Comparison of ENCODE assay signal across 1 cellular context in the genomic region with DNA sequence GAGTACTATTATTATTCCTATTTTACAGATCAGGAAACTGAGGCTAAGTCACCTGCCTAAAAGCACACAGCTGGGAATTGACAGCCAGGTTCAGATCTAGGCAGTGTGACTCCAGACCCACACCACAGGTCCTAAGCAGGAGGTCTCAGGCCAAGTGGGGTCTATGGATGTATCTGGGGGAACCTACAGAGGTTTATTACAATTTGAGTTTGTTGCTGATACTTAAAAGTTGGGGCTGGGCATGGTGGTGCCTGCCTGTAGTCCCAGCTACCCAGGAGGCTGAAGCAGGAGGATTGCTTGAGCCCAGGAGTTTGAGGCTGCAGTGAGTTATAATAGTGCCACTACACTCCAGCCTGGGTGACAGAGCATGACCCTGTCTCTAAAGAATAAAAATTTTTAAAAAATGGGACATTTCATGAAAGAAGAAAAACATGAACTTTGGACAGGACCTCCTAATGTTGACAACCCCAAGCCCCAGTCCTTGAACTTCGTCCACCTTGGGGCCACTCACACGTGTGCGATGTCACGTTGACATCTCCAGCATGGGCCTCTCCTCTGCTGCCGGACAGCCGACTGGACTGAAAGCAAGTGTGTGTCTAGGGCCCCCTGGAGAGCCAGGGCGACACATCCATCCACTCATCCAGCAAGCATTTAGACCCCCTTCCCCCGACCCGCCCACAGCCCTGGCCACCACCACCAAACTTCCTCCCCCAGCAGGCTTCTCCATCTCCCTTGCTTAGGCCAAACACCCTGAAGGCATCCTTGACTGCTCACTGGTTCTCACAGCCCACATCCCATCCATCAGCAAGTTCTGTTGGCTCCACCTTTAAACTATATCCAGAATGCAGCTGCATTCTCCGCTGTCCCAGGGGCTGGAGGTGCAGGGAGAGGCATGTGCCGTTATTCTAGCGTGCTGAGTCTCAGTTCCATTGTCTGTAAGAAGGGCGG.
TF ChIP-seq lines count a peak whose summit lies in the region.

No MANE protein-coding gene starts in this region.

TF ChIP-seq in HepG2, 621 proteins besides CTCF, POLR2A, EP300 and RAD21 (continued from another document and continues in another):
- TF ChIP-seq, protein P1, sequence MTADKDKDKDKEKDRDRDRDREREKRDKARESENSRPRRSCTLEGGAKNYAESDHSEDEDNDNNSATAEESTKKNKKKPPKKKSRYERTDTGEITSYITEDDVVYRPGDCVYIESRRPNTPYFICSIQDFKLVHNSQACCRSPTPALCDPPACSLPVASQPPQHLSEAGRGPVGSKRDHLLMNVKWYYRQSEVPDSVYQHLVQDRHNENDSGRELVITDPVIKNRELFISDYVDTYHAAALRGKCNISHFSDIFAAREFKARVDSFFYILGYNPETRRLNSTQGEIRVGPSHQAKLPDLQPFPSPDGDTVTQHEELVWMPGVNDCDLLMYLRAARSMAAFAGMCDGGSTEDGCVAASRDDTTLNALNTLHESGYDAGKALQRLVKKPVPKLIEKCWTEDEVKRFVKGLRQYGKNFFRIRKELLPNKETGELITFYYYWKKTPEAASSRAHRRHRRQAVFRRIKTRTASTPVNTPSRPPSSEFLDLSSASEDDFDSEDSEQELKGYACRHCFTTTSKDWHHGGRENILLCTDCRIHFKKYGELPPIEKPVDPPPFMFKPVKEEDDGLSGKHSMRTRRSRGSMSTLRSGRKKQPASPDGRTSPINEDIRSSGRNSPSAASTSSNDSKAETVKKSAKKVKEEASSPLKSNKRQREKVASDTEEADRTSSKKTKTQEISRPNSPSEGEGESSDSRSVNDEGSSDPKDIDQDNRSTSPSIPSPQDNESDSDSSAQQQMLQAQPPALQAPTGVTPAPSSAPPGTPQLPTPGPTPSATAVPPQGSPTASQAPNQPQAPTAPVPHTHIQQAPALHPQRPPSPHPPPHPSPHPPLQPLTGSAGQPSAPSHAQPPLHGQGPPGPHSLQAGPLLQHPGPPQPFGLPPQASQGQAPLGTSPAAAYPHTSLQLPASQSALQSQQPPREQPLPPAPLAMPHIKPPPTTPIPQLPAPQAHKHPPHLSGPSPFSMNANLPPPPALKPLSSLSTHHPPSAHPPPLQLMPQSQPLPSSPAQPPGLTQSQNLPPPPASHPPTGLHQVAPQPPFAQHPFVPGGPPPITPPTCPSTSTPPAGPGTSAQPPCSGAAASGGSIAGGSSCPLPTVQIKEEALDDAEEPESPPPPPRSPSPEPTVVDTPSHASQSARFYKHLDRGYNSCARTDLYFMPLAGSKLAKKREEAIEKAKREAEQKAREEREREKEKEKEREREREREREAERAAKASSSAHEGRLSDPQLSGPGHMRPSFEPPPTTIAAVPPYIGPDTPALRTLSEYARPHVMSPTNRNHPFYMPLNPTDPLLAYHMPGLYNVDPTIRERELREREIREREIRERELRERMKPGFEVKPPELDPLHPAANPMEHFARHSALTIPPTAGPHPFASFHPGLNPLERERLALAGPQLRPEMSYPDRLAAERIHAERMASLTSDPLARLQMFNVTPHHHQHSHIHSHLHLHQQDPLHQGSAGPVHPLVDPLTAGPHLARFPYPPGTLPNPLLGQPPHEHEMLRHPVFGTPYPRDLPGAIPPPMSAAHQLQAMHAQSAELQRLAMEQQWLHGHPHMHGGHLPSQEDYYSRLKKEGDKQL (CRISPR knock-in tag; IDR thresholded peaks at IDR 0.05; ENCODE audit: low read depth) = no peak; the same call in none of the 2 replicates
- TF ChIP-seq SIX4 (CRISPR knock-in tag; IDR thresholded peaks at IDR 0.05) = peak; percentile 84; the same call in 1 of the 2 replicates
- no peak; the same call in 1 of the 2 replicates for TF ChIP-seq ZNF703 (CRISPR knock-in tag; IDR thresholded peaks at IDR 0.05; ENCODE audit: borderline replicate concordance)
- TF ChIP-seq SOX13 (IDR thresholded peaks at IDR 0.05) = peak; percentile 91
- TF ChIP-seq SOX13 (CRISPR knock-in tag; conservative IDR thresholded peaks at IDR 0.05 in 1 of 2, IDR thresholded peaks at IDR 0.05 in 1 of 2) = peak in 1 of 2 experiments; percentile 94; a peak in 2 of 4 replicates
- TF ChIP-seq, protein P2, sequence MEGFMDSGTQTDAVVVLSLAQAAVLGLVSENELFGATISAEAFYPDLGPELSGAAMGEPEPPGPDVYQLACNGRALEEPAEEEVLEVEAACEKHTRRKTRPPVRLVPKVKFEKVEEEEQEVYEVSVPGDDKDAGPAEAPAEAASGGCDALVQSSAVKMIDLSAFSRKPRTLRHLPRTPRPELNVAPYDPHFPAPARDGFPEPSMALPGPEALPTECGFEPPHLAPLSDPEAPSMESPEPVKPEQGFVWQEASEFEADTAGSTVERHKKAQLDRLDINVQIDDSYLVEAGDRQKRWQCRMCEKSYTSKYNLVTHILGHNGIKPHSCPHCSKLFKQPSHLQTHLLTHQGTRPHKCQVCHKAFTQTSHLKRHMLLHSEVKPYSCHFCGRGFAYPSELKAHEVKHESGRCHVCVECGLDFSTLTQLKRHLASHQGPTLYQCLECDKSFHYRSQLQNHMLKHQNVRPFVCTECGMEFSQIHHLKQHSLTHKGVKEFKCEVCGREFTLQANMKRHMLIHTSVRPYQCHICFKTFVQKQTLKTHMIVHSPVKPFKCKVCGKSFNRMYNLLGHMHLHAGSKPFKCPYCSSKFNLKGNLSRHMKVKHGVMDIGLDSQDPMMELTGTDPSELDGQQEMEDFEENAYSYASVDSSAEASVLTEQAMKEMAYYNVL (CRISPR knock-in tag; IDR thresholded peaks at IDR 0.05; ENCODE audit: borderline replicate concordance) = no peak; the same call in 1 of the 2 replicates
- TF ChIP-seq NFE2 (CRISPR knock-in tag; IDR thresholded peaks at IDR 0.05) = no peak
- TF ChIP-seq, protein P3, sequence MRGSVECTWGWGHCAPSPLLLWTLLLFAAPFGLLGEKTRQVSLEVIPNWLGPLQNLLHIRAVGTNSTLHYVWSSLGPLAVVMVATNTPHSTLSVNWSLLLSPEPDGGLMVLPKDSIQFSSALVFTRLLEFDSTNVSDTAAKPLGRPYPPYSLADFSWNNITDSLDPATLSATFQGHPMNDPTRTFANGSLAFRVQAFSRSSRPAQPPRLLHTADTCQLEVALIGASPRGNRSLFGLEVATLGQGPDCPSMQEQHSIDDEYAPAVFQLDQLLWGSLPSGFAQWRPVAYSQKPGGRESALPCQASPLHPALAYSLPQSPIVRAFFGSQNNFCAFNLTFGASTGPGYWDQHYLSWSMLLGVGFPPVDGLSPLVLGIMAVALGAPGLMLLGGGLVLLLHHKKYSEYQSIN (CRISPR knock-in tag; IDR thresholded peaks at IDR 0.05; ENCODE audit: borderline replicate concordance) = no peak
- peak; percentile 98 for TF ChIP-seq IRF2 (CRISPR knock-in tag; IDR thresholded peaks at IDR 0.05)
- TF ChIP-seq PHF8 (CRISPR knock-in tag; IDR thresholded peaks at IDR 0.05) = peak; percentile 68
- TF ChIP-seq, protein P4, sequence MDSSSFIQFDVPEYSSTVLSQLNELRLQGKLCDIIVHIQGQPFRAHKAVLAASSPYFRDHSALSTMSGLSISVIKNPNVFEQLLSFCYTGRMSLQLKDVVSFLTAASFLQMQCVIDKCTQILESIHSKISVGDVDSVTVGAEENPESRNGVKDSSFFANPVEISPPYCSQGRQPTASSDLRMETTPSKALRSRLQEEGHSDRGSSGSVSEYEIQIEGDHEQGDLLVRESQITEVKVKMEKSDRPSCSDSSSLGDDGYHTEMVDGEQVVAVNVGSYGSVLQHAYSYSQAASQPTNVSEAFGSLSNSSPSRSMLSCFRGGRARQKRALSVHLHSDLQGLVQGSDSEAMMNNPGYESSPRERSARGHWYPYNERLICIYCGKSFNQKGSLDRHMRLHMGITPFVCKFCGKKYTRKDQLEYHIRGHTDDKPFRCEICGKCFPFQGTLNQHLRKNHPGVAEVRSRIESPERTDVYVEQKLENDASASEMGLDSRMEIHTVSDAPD (CRISPR knock-in tag; IDR thresholded peaks at IDR 0.05) = no peak; the same call in 1 of the 2 replicates
- no peak; the same call in 1 of the 2 replicates for TF ChIP-seq ZNF333 (CRISPR knock-in tag; IDR thresholded peaks at IDR 0.05; ENCODE audit: borderline replicate concordance)
- no peak for TF ChIP-seq CAMTA2 (CRISPR knock-in tag; IDR thresholded peaks at IDR 0.05; ENCODE audit: borderline replicate concordance)
- TF ChIP-seq KLF6 (CRISPR knock-in tag; IDR thresholded peaks at IDR 0.05) = peak; percentile 61; the same call in 1 of the 2 replicates
- no peak for TF ChIP-seq NONO (IDR thresholded peaks at IDR 0.05)
- TF ChIP-seq NONO (CRISPR knock-in tag; conservative IDR thresholded peaks at IDR 0.05) = peak; percentile 97
- TF ChIP-seq, protein P5, sequence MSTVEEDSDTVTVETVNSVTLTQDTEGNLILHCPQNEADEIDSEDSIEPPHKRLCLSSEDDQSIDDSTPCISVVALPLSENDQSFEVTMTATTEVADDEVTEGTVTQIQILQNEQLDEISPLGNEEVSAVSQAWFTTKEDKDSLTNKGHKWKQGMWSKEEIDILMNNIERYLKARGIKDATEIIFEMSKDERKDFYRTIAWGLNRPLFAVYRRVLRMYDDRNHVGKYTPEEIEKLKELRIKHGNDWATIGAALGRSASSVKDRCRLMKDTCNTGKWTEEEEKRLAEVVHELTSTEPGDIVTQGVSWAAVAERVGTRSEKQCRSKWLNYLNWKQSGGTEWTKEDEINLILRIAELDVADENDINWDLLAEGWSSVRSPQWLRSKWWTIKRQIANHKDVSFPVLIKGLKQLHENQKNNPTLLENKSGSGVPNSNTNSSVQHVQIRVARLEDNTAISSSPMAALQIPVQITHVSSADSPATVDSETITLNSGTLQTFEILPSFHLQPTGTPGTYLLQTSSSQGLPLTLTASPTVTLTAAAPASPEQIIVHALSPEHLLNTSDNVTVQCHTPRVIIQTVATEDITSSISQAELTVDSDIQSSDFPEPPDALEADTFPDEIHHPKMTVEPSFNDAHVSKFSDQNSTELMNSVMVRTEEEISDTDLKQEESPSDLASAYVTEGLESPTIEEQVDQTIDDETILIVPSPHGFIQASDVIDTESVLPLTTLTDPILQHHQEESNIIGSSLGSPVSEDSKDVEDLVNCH (CRISPR knock-in tag; IDR thresholded peaks at IDR 0.05) = 0 out of 2 replicates have a peak, but pooled peaks have one; percentile 8
- TF ChIP-seq ISX (CRISPR knock-in tag; conservative IDR thresholded peaks at IDR 0.05) = no peak
- TF ChIP-seq, protein P6, sequence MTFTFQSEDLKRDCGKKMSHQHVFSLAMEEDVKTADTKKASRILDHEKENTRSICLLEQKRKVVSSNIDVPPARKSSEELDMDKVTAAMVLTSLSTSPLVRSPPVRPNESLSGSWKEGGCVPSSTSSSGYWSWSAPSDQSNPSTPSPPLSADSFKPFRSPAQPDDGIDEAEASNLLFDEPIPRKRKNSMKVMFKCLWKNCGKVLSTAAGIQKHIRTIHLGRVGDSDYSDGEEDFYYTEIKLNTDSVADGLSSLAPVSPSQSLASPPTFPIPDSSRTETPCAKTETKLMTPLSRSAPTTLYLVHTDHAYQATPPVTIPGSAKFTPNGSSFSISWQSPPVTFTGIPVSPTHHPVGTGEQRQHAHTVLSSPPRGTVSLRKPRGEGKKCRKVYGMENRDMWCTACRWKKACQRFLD (CRISPR knock-in tag; IDR thresholded peaks at IDR 0.05; ENCODE audit: borderline replicate concordance) = 0 out of 2 replicates have a peak, but pooled peaks have one; percentile 13
- TF ChIP-seq ZNF598 (CRISPR knock-in tag; IDR thresholded peaks at IDR 0.05; ENCODE audit: borderline replicate concordance) = 0 out of 2 replicates have a peak, but pooled peaks have one; percentile 10
- peak; percentile 100 for TF ChIP-seq KDM6A (CRISPR knock-in tag; IDR thresholded peaks at IDR 0.05; ENCODE audit: low read depth)
- peak; percentile 84 for TF ChIP-seq THAP11 (CRISPR knock-in tag; IDR thresholded peaks at IDR 0.05)
- TF ChIP-seq, protein P7, sequence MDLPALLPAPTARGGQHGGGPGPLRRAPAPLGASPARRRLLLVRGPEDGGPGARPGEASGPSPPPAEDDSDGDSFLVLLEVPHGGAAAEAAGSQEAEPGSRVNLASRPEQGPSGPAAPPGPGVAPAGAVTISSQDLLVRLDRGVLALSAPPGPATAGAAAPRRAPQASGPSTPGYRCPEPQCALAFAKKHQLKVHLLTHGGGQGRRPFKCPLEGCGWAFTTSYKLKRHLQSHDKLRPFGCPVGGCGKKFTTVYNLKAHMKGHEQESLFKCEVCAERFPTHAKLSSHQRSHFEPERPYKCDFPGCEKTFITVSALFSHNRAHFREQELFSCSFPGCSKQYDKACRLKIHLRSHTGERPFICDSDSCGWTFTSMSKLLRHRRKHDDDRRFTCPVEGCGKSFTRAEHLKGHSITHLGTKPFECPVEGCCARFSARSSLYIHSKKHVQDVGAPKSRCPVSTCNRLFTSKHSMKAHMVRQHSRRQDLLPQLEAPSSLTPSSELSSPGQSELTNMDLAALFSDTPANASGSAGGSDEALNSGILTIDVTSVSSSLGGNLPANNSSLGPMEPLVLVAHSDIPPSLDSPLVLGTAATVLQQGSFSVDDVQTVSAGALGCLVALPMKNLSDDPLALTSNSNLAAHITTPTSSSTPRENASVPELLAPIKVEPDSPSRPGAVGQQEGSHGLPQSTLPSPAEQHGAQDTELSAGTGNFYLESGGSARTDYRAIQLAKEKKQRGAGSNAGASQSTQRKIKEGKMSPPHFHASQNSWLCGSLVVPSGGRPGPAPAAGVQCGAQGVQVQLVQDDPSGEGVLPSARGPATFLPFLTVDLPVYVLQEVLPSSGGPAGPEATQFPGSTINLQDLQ (CRISPR knock-in tag; IDR thresholded peaks at IDR 0.05) = no peak; the same call in 1 of the 2 replicates
- peak; percentile 86 for TF ChIP-seq STAG1 (CRISPR knock-in tag; IDR thresholded peaks at IDR 0.05)
- TF ChIP-seq ZNF790 (CRISPR knock-in tag; IDR thresholded peaks at IDR 0.05; ENCODE audit: borderline replicate concordance) = no peak
- TF ChIP-seq, protein P8, sequence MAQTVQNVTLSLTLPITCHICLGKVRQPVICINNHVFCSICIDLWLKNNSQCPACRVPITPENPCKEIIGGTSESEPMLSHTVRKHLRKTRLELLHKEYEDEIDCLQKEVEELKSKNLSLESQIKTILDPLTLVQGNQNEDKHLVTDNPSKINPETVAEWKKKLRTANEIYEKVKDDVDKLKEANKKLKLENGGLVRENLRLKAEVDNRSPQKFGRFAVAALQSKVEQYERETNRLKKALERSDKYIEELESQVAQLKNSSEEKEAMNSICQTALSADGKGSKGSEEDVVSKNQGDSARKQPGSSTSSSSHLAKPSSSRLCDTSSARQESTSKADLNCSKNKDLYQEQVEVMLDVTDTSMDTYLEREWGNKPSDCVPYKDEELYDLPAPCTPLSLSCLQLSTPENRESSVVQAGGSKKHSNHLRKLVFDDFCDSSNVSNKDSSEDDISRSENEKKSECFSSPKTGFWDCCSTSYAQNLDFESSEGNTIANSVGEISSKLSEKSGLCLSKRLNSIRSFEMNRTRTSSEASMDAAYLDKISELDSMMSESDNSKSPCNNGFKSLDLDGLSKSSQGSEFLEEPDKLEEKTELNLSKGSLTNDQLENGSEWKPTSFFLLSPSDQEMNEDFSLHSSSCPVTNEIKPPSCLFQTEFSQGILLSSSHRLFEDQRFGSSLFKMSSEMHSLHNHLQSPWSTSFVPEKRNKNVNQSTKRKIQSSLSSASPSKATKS (CRISPR knock-in tag; IDR thresholded peaks at IDR 0.05) = peak; percentile 94; the same call in 1 of the 2 replicates
- peak; percentile 87; the same call in 1 of the 2 replicates for TF ChIP-seq ZNF775 (CRISPR knock-in tag; IDR thresholded peaks at IDR 0.05; ENCODE audit: borderline replicate concordance)
- no peak for TF ChIP-seq ZNF33B (CRISPR knock-in tag; IDR thresholded peaks at IDR 0.05)
- TF ChIP-seq NFRKB (IDR thresholded peaks at IDR 0.05) = no peak
- 0 out of 2 replicates have a peak, but pooled peaks have one; percentile 17 for TF ChIP-seq ZNF468 (CRISPR knock-in tag; IDR thresholded peaks at IDR 0.05)
- TF ChIP-seq KLF9 (CRISPR knock-in tag; IDR thresholded peaks at IDR 0.05; ENCODE audit: low read depth) = no peak
- peak; percentile 100 for TF ChIP-seq MTA1 (CRISPR knock-in tag; IDR thresholded peaks at IDR 0.05; ENCODE audit: borderline replicate concordance)
- TF ChIP-seq PHB2 (IDR thresholded peaks at IDR 0.05; ENCODE audit: partially characterized antibody) = no peak
- 0 out of 2 replicates have a peak, but pooled peaks have one; percentile 52 for TF ChIP-seq HNRNPL (IDR thresholded peaks at IDR 0.05; ENCODE audit: low read depth, low read length)
- peak; percentile 100 for TF ChIP-seq HNF4G (IDR thresholded peaks at IDR 0.05; ENCODE audit: borderline replicate concordance, low read depth, low read length)
- TF ChIP-seq HNF4G (CRISPR knock-in tag; IDR thresholded peaks at IDR 0.05; ENCODE audit: borderline replicate concordance, low read depth) = peak; percentile 100
- peak; percentile 97 for TF ChIP-seq MEF2D (CRISPR knock-in tag; IDR thresholded peaks at IDR 0.05)
